Comparison of ENCODE assay signal across 1 cellular context in the genomic region with DNA sequence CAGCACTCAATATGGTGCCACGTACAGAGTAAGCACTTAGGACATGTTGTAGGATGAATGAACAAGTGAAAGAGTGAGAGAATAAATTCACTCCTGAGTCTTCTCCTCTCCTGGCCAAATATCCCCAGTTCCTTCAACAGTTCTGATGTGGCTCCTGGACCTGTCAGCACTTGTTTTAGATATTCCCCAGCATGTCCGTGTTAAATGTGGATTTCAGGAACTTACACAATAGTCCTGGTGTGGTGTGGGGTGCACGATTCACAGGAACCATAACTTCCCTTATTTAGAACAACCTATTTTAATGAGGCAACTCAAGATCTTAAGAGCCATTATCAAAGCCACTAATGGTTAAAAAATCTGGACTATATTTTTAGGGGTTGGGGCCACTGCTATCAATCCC.
TF ChIP-seq lines count a peak whose summit lies in the region.

No MANE protein-coding gene starts in this region.

TF ChIP-seq in GM23338, 12 proteins besides CTCF, POLR2A, EP300 and RAD21:
- TF ChIP-seq, protein P1, sequence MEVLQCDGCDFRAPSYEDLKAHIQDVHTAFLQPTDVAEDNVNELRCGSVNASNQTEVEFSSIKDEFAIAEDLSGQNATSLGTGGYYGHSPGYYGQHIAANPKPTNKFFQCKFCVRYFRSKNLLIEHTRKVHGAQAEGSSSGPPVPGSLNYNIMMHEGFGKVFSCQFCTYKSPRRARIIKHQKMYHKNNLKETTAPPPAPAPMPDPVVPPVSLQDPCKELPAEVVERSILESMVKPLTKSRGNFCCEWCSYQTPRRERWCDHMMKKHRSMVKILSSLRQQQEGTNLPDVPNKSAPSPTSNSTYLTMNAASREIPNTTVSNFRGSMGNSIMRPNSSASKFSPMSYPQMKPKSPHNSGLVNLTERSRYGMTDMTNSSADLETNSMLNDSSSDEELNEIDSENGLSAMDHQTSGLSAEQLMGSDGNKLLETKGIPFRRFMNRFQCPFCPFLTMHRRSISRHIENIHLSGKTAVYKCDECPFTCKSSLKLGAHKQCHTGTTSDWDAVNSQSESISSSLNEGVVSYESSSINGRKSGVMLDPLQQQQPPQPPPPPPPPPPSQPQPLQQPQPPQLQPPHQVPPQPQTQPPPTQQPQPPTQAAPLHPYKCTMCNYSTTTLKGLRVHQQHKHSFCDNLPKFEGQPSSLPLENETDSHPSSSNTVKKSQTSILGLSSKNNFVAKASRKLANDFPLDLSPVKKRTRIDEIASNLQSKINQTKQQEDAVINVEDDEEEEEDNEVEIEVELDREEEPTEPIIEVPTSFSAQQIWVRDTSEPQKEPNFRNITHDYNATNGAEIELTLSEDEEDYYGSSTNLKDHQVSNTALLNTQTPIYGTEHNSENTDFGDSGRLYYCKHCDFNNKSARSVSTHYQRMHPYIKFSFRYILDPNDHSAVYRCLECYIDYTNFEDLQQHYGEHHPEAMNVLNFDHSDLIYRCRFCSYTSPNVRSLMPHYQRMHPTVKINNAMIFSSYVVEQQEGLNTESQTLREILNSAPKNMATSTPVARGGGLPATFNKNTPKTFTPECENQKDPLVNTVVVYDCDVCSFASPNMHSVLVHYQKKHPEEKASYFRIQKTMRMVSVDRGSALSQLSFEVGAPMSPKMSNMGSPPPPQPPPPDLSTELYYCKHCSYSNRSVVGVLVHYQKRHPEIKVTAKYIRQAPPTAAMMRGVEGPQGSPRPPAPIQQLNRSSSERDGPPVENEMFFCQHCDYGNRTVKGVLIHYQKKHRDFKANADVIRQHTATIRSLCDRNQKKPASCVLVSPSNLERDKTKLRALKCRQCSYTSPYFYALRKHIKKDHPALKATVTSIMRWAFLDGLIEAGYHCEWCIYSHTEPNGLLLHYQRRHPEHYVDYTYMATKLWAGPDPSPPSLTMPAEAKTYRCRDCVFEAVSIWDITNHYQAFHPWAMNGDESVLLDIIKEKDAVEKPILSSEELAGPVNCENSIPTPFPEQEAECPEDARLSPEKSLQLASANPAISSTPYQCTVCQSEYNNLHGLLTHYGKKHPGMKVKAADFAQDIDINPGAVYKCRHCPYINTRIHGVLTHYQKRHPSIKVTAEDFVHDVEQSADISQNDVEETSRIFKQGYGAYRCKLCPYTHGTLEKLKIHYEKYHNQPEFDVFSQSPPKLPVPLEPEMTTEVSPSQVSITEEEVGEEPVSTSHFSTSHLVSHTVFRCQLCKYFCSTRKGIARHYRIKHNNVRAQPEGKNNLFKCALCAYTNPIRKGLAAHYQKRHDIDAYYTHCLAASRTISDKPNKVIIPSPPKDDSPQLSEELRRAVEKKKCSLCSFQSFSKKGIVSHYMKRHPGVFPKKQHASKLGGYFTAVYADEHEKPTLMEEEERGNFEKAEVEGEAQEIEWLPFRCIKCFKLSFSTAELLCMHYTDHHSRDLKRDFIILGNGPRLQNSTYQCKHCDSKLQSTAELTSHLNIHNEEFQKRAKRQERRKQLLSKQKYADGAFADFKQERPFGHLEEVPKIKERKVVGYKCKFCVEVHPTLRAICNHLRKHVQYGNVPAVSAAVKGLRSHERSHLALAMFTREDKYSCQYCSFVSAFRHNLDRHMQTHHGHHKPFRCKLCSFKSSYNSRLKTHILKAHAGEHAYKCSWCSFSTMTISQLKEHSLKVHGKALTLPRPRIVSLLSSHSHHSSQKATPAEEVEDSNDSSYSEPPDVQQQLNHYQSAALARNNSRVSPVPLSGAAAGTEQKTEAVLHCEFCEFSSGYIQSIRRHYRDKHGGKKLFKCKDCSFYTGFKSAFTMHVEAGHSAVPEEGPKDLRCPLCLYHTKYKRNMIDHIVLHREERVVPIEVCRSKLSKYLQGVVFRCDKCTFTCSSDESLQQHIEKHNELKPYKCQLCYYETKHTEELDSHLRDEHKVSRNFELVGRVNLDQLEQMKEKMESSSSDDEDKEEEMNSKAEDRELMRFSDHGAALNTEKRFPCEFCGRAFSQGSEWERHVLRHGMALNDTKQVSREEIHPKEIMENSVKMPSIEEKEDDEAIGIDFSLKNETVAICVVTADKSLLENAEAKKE (CRISPR knock-in tag; IDR thresholded peaks at IDR 0.05), result no peak
- no peak for TF ChIP-seq ZNF331 (CRISPR knock-in tag; IDR thresholded peaks at IDR 0.05; ENCODE audit: low read depth)
- TF ChIP-seq, protein P2, sequence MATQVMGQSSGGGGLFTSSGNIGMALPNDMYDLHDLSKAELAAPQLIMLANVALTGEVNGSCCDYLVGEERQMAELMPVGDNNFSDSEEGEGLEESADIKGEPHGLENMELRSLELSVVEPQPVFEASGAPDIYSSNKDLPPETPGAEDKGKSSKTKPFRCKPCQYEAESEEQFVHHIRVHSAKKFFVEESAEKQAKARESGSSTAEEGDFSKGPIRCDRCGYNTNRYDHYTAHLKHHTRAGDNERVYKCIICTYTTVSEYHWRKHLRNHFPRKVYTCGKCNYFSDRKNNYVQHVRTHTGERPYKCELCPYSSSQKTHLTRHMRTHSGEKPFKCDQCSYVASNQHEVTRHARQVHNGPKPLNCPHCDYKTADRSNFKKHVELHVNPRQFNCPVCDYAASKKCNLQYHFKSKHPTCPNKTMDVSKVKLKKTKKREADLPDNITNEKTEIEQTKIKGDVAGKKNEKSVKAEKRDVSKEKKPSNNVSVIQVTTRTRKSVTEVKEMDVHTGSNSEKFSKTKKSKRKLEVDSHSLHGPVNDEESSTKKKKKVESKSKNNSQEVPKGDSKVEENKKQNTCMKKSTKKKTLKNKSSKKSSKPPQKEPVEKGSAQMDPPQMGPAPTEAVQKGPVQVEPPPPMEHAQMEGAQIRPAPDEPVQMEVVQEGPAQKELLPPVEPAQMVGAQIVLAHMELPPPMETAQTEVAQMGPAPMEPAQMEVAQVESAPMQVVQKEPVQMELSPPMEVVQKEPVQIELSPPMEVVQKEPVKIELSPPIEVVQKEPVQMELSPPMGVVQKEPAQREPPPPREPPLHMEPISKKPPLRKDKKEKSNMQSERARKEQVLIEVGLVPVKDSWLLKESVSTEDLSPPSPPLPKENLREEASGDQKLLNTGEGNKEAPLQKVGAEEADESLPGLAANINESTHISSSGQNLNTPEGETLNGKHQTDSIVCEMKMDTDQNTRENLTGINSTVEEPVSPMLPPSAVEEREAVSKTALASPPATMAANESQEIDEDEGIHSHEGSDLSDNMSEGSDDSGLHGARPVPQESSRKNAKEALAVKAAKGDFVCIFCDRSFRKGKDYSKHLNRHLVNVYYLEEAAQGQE (IDR thresholded peaks at IDR 0.05; ENCODE audit: unreplicated experiment), result no peak
- no peak for TF ChIP-seq JUNB (IDR thresholded peaks at IDR 0.05; ENCODE audit: unreplicated experiment)
- TF ChIP-seq STAT1 (IDR thresholded peaks at IDR 0.05; ENCODE audit: unreplicated experiment), result no peak
- TF ChIP-seq EZH2phosphoT487 (IDR thresholded peaks at IDR 0.05; ENCODE audit: unreplicated experiment), result no peak
- TF ChIP-seq CREB1 (CRISPR knock-in tag; IDR thresholded peaks at IDR 0.05; ENCODE audit: low read depth), result no peak
- TF ChIP-seq NANOG (IDR thresholded peaks at IDR 0.05; ENCODE audit: borderline replicate concordance), result no peak
- TF ChIP-seq EZH2 (IDR thresholded peaks at IDR 0.05; ENCODE audit: low read depth, unreplicated experiment), result no peak
- no peak for TF ChIP-seq ETS1 (IDR thresholded peaks at IDR 0.05)
- TF ChIP-seq ZNF114 (CRISPR knock-in tag; IDR thresholded peaks at IDR 0.05), result no peak
- no peak for TF ChIP-seq POLR2AphosphoS5 (IDR thresholded peaks at IDR 0.05; ENCODE audit: low read depth)
